Comparison of ENCODE assay signal across 8 cellular contexts in genomic region chrX:48520976-48521352, GRCh38. TPM values are rescaled to one million over a fixed set of nuclear protein-coding genes. Genes with fewer than 3 reads are reported as not detected.
DNase-seq lines count a peak whose midpoint lies in the region; ATAC-seq, FAIRE-seq and TF ChIP-seq lines count a peak whose summit lies in the region.

No MANE protein-coding gene starts in this region.

- H3K4me1 Mint-ChIP-seq in stimulated activated memory B cell treated with anti-CD40 and anti-IgM and Interleukin-4, amounts not matched to agents 10 μg/mL and 1 μg/mL and 100 μg/mL, for 72 hours: peaks cover 17% of the 10 kb centered on the region

- peaks cover 10% of the 10 kb centered on the region; the same call in 1 of the 2 replicates for H3K79me2 ChIP-seq in SK-N-SH (ENCODE audit: insufficient read depth)

- peaks cover 10% of the 10 kb centered on the region for H3K36me3 Mint-ChIP-seq in stimulated activated memory B cell treated with anti-CD40 and anti-IgM and Interleukin-4, amounts not matched to agents 10 μg/mL and 1 μg/mL and 100 μg/mL, for 72 hours

- H3K27me3 ChIP-seq in SK-N-SH (ENCODE audit: insufficient read depth) (no peaks in the 10 kb centered on the region; the same call in 1 of the 2 replicates), RWPE2 (ENCODE audit: insufficient read depth, poor library complexity, severe bottlenecking) (no peaks in the 10 kb centered on the region)

- H3K27me3 Mint-ChIP-seq in stimulated activated memory B cell treated with anti-CD40 and anti-IgM and Interleukin-4, amounts not matched to agents 10 μg/mL and 1 μg/mL and 100 μg/mL, for 72 hours: no peaks in the 10 kb centered on the region

- no peak overlapping the region for H3K9ac ChIP-seq in SK-N-SH

- no peak for FAIRE-seq in HTR-8/SVneo (lab: Jason Lieb, UNC)

- H3K4me1 ChIP-seq in SK-N-SH (ENCODE audit: control insufficient read depth in 1 of 2, insufficient read depth in 2 of 2, low read depth in 1 of 2, low read length in 1 of 2): peaks cover 0 to 5% of the 10 kb centered on the region in 2 experiments; a peak in 1 of 4 replicates
- peaks cover 3% of the 10 kb centered on the region for H3K4me1 ChIP-seq in RWPE2 (ENCODE audit: insufficient read depth, poor library complexity, severe bottlenecking)

- peak overlapping the region; percentile 84 for H3K4me3 Mint-ChIP-seq in stimulated activated memory B cell treated with anti-CD40 and anti-IgM and Interleukin-4, amounts not matched to agents 10 μg/mL and 1 μg/mL and 100 μg/mL, for 72 hours

- H2AFZ ChIP-seq in SK-N-SH (ENCODE audit: low read depth): peak overlapping the region; percentile 79; the same call in 1 of the 2 replicates

- DNase-seq in SK-N-SH (peak; percentile 37), RWPE2 (ENCODE audit: low spot score) (no peak), fibroblast of pulmonary artery (ENCODE audit: low read depth) (no peak), HTR-8/SVneo (ENCODE audit: insufficient read length, low spot score) (no peak)
- no peak for DNase-seq in stimulated activated CD4-positive, alpha-beta T cell treated with anti-CD3 and anti-CD28 coated beads, Interleukin-12 subunit alpha, Interleukin-12 subunit beta, amount 100 ng/mL, for 4 hours
- DNase-seq in NK-92 treated with Interleukin-12 subunit alpha and Interleukin-12 subunit beta, amount 100 ng/mL, for 24 hours (lab: John Stamatoyannopoulos, UW): no peak

- TF ChIP-seq CTCF in SK-N-SH (IDR thresholded peaks at IDR 0.05) (no peak), RWPE2 (IDR thresholded peaks at IDR 0.05; ENCODE audit: poor library complexity, severe bottlenecking) (no peak), fibroblast of pulmonary artery (IDR thresholded peaks at IDR 0.05; ENCODE audit: low read length, missing control alignments) (no peak)

- CTCF ChIA-PET in SK-N-SH (lab: Yijun Ruan, JAX): no interaction called here

- peak overlapping the region; percentile 76 for H3K4me2 ChIP-seq in SK-N-SH

- H3K36me3 ChIP-seq in SK-N-SH (replicated peaks in 1 of 2; ENCODE audit: control insufficient read depth in 1 of 2, insufficient read depth in 2 of 2, low read length in 1 of 2) (no peaks in the 10 kb centered on the region), RWPE2 (ENCODE audit: low read depth) (peaks cover 44% of the 10 kb centered on the region)

- TF ChIP-seq EP300 in SK-N-SH (IDR thresholded peaks at IDR 0.05; ENCODE audit: borderline replicate concordance in 1 of 2, low read depth in 1 of 2, low read length in 1 of 2): no peak

- H3K4me3 ChIP-seq in SK-N-SH (ENCODE audit: low read depth in 2 of 2, low read length in 1 of 2) (peak overlapping the region; percentile 51 to 63; a peak in 3 of 4 replicates), RWPE2 (ENCODE audit: severe bottlenecking) (peak overlapping the region; percentile 59), fibroblast of pulmonary artery (replicated peaks; ENCODE audit: low read depth, low read length) (peak overlapping the region; percentile 57)

- H3K27ac ChIP-seq in SK-N-SH (ENCODE audit: low read depth in 2 of 2, low read length in 1 of 2): peak overlapping the region in 1 of 2 experiments; percentile 54; a peak in 2 of 4 replicates
- peak overlapping the region; percentile 72 for H3K27ac ChIP-seq in RWPE2 (ENCODE audit: poor library complexity, severe bottlenecking)

- POLR2A ChIA-PET in SK-N-SH (lab: Yijun Ruan, JAX): no interaction called here

- ATAC-seq in SK-N-SH treated with all-trans-retinoic acid at 6 μM for 48 hours (no peak), RWPE2 (ENCODE audit: low read depth) (peak; percentile 3; the same call in 1 of the 3 replicates)
- ATAC-seq in stimulated activated memory B cell treated with anti-CD40 and anti-IgM and Interleukin-4, amounts not matched to agents 10 μg/mL and 1 μg/mL and 100 μg/mL, for 72 hours: no peak

- H3K27ac Mint-ChIP-seq in stimulated activated memory B cell treated with anti-CD40 and anti-IgM and Interleukin-4, amounts not matched to agents 10 μg/mL and 1 μg/mL and 100 μg/mL, for 72 hours: peak overlapping the region; percentile 95

- H3K9me2 ChIP-seq in SK-N-SH: no peaks in the 10 kb centered on the region

- no peaks in the 10 kb centered on the region for H3F3A ChIP-seq in SK-N-SH (replicated peaks; ENCODE audit: insufficient read depth)

- no peak for TF ChIP-seq RAD21 in SK-N-SH (IDR thresholded peaks at IDR 0.05; ENCODE audit: low read length)

- 10% methylated on average over 2 of the region's 2 CpGs for WGBS in SK-N-SH (ENCODE audit: low lambda C conversion rate)

- no peaks in the 10 kb centered on the region for H4K20me1 ChIP-seq in SK-N-SH (ENCODE audit: insufficient read depth)

- H3K9me3 ChIP-seq in SK-N-SH: no peaks in the 10 kb centered on the region
- H3K9me3 ChIP-seq in RWPE2 (ENCODE audit: severe bottlenecking): no peaks in the 10 kb centered on the region

- no peaks in the 10 kb centered on the region for H3K9me3 Mint-ChIP-seq in stimulated activated memory B cell treated with anti-CD40 and anti-IgM and Interleukin-4, amounts not matched to agents 10 μg/mL and 1 μg/mL and 100 μg/mL, for 72 hours

TF ChIP-seq in SK-N-SH, 30 proteins besides CTCF, POLR2A, EP300 and RAD21:
- TF ChIP-seq FOXM1 (IDR thresholded peaks at IDR 0.05; ENCODE audit: low read depth) (no peak), EZH2phosphoT487 (IDR thresholded peaks at IDR 0.05; ENCODE audit: borderline replicate concordance, low read depth) (no peak), RFX5 (IDR thresholded peaks at IDR 0.05; ENCODE audit: low read length) (0 out of 2 replicates have a peak, but pooled peaks have one; percentile 32), NRF1 (IDR thresholded peaks at IDR 0.05; ENCODE audit: low read depth, low read length) (no peak), ELF1 (IDR thresholded peaks at IDR 0.05) (no peak), TAF1 (IDR thresholded peaks at IDR 0.05; ENCODE audit: borderline replicate concordance, low read depth, low read length) (no peak), FOXJ3 (CRISPR knock-in tag; IDR thresholded peaks at IDR 0.05) (no peak)
- TF ChIP-seq, protein P1, sequence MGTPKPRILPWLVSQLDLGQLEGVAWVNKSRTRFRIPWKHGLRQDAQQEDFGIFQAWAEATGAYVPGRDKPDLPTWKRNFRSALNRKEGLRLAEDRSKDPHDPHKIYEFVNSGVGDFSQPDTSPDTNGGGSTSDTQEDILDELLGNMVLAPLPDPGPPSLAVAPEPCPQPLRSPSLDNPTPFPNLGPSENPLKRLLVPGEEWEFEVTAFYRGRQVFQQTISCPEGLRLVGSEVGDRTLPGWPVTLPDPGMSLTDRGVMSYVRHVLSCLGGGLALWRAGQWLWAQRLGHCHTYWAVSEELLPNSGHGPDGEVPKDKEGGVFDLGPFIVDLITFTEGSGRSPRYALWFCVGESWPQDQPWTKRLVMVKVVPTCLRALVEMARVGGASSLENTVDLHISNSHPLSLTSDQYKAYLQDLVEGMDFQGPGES (IDR thresholded peaks at IDR 0.05; ENCODE audit: low read depth, low read length): no peak

TF ChIP-seq in SK-N-SH treated with all-trans-retinoic acid at 6 μM for 48 hours, 23 proteins besides CTCF, POLR2A, EP300 and RAD21:
- no peak for TF ChIP-seq TOX (CRISPR knock-in tag; IDR thresholded peaks at IDR 0.05; ENCODE audit: borderline replicate concordance)
- TF ChIP-seq BACH2 (CRISPR knock-in tag; IDR thresholded peaks at IDR 0.05; ENCODE audit: borderline replicate concordance): no peak
- TF ChIP-seq ZFP30 (CRISPR knock-in tag; IDR thresholded peaks at IDR 0.05): no peak
- TF ChIP-seq ISL1 (CRISPR knock-in tag; IDR thresholded peaks at IDR 0.05): no peak
- no peak for TF ChIP-seq ZC3H10 (CRISPR knock-in tag; IDR thresholded peaks at IDR 0.05)
- TF ChIP-seq ZFP3 (CRISPR knock-in tag; IDR thresholded peaks at IDR 0.05): no peak
- TF ChIP-seq, protein P2, sequence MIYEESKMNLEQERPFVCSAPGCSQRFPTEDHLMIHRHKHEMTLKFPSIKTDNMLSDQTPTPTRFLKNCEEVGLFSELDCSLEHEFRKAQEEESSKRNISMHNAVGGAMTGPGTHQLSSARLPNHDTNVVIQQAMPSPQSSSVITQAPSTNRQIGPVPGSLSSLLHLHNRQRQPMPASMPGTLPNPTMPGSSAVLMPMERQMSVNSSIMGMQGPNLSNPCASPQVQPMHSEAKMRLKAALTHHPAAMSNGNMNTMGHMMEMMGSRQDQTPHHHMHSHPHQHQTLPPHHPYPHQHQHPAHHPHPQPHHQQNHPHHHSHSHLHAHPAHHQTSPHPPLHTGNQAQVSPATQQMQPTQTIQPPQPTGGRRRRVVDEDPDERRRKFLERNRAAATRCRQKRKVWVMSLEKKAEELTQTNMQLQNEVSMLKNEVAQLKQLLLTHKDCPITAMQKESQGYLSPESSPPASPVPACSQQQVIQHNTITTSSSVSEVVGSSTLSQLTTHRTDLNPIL (CRISPR knock-in tag; IDR thresholded peaks at IDR 0.05; ENCODE audit: low read depth): no peak

RNA-seq across cellular contexts. Expression of gene EBP, which starts 0.6 kb away (rescaled TPM):
- polyA plus RNA-seq in SK-N-SH (2012; rRNA removed): 28.9 and 30.2 TPM in 2 replicates
- polyA plus RNA-seq in SK-N-SH (2012; cell fraction: cytosol; rRNA removed): 13.0 and 21.4 TPM in 2 replicates
- 30.5 and 35.9 TPM in 2 replicates for polyA plus RNA-seq in SK-N-SH (2012; cell fraction: nucleus; rRNA removed)

RNA-seq across cellular contexts. Expression of gene PORCN, which starts 12.2 kb away (rescaled TPM):
- 10.6 and 11.0 TPM in 2 replicates for polyA plus RNA-seq in SK-N-SH (2012; rRNA removed)
- 4.7 and 7.9 TPM in 2 replicates for polyA plus RNA-seq in SK-N-SH (2012; cell fraction: cytosol; rRNA removed)
- 15.1 and 17.2 TPM in 2 replicates for polyA plus RNA-seq in SK-N-SH (2012; cell fraction: nucleus; rRNA removed)

RNA-seq across cellular contexts. Expression of gene TBC1D25, which starts 18.6 kb away (rescaled TPM):
- polyA plus RNA-seq in SK-N-SH (2012; rRNA removed): 11.8 and 18.4 TPM in 2 replicates
- polyA plus RNA-seq in SK-N-SH (2012; cell fraction: cytosol; rRNA removed): 8.1 and 12.3 TPM in 2 replicates
- polyA plus RNA-seq in SK-N-SH (2012; cell fraction: nucleus; rRNA removed): 17.5 and 23.2 TPM in 2 replicates

RNA-seq across cellular contexts. Expression of gene FTSJ1, which starts 45.0 kb away (rescaled TPM):
- polyA plus RNA-seq in SK-N-SH (2012; rRNA removed): 31.5 and 34.1 TPM in 2 replicates
- 18.6 and 27.1 TPM in 2 replicates for polyA plus RNA-seq in SK-N-SH (2012; cell fraction: cytosol; rRNA removed)
- 59.8 and 65.3 TPM in 2 replicates for polyA plus RNA-seq in SK-N-SH (2012; cell fraction: nucleus; rRNA removed)

RNA-seq across cellular contexts. Expression of gene SLC38A5, which starts 50.9 kb away (rescaled TPM):
- polyA plus RNA-seq in SK-N-SH (2012; rRNA removed): 0.33 and 0.44 TPM in 2 replicates
- polyA plus RNA-seq in SK-N-SH (2012; cell fraction: cytosol; rRNA removed): 0.20 and 0.26 TPM in 2 replicates
- 2.3 and 2.4 TPM in 2 replicates for polyA plus RNA-seq in SK-N-SH (2012; cell fraction: nucleus; rRNA removed)
